12 cellular contexts compared by ENCODE assay signal in genomic region chr9:88998911-88999310, GRCh38. TPM values are rescaled to one million over a fixed set of nuclear protein-coding genes. Genes with fewer than 3 reads are reported as not detected.
DNase-seq lines count a peak whose midpoint lies in the region; ATAC-seq and TF ChIP-seq lines count a peak whose summit lies in the region.
"Had no signal": no experiment of that assay in that cellular context is flagged by ENCODE, and none has a peak within 500 bp of the region (broad histone marks: within the 10 kb centered on the region; RNA-seq: fewer than 3 reads in every experiment).

No MANE protein-coding gene starts in this region.

- peaks cover 0 to 5% (median 0%) of the 10 kb centered on the region in 3 donors for H3K27me3 Mint-ChIP-seq in CD14-positive monocyte (ENCODE audit: low read depth in 3 of 3)

- DNase-seq in BE2C: peak; percentile 62
- peak; percentile 29 to 92 for DNase-seq in ascending aorta (ENCODE audit: low spot score in 2 of 2)
- peak; percentile 85 for DNase-seq in left cardiac atrium
- peak; percentile 84 for DNase-seq in sigmoid colon
- no peak for DNase-seq in T1000 (lab: John Stamatoyannopoulos, UW)
- no peak for DNase-seq in NCI-H510A treated with DMSO at 0.1 percent for 48 hours (lab: John Stamatoyannopoulos, UW)
- DNase-seq in CD14-positive monocyte (ENCODE audit: low spot score): no peak
- DNase-seq: activated CD4-positive, alpha-beta T cell treated with anti-CD3 and anti-CD28 coated beads for 4 hours; activated naive CD4-positive, alpha-beta T cell treated with Interleukin-2 at 50 U/mL for 16 hours; CD4-positive, alpha-beta memory T cell had no signal

- peak overlapping the region; percentile 72 to 75 for H3K27ac ChIP-seq in ascending aorta
- peak overlapping the region; percentile 47 to 98 (median 62) for H3K27ac ChIP-seq in sigmoid colon
- H3K27ac ChIP-seq: skin epidermis had no signal

- H3K27ac Mint-ChIP-seq in CD14-positive monocyte: peak overlapping the region in 2 of 7 donors; percentile 12 to 84
- H3K27ac Mint-ChIP-seq: CD4-positive, alpha-beta memory T cell had no signal

- no peak for TF ChIP-seq EP300 in sigmoid colon (IDR thresholded peaks at IDR 0.05)

- TF ChIP-seq CTCF in BE2C (IDR thresholded peaks at IDR 0.05; ENCODE audit: low read depth, low read length) (no peak), ascending aorta (IDR thresholded peaks at IDR 0.05) (no peak), sigmoid colon (IDR thresholded peaks at IDR 0.05) (no peak), CD14-positive monocyte (IDR thresholded peaks at IDR 0.05) (no peak)

- H3K4me1 ChIP-seq in BE2C: peaks cover 16% of the 10 kb centered on the region
- H3K4me1 ChIP-seq in ascending aorta: peaks cover 20 to 51% of the 10 kb centered on the region in 2 donors
- peaks cover 0 to 73% (median 55%) of the 10 kb centered on the region in 4 donors for H3K4me1 ChIP-seq in sigmoid colon

- H3K4me3 ChIP-seq in BE2C (ENCODE audit: low read depth, low read length): no peak overlapping the region
- peak overlapping the region; percentile 2 to 21 for H3K4me3 ChIP-seq in ascending aorta
- no peak overlapping the region for H3K4me3 ChIP-seq in sigmoid colon
- H3K4me3 ChIP-seq: skin epidermis had no signal

- ATAC-seq in left cardiac atrium (peak; percentile 86 to 90), GM18498 (IDR thresholded peaks at IDR 0.05; ENCODE audit: unreplicated experiment) (no peak)

- intact Hi-C loops in ascending aorta (cut with DNase I): loop anchor here (2.0 to 10.0 kb wide), 5 partner anchors 184 to 612 kb away; partner anchors contain the start of gene SPIN1
- intact Hi-C loops in left cardiac atrium (cut with DNase I): loop anchor here (10.0 kb wide), 2 partner anchors 124 to 214 kb away; no protein-coding TSS in a partner anchor
- intact Hi-C loops in sigmoid colon (cut with DNase I): loop anchor here (5.0 to 10.0 kb wide), 2 partner anchors 347 to 804 kb away; no protein-coding TSS in a partner anchor
- intact Hi-C loops in CD14-positive monocyte (cut with micrococcal nuclease): no loop called here

- H3K27me3 ChIP-seq in BE2C (no peaks in the 10 kb centered on the region), ascending aorta (no peaks in the 10 kb centered on the region), sigmoid colon (no peaks in the 10 kb centered on the region)

- H3K4me3 Mint-ChIP-seq in CD14-positive monocyte: no peak overlapping the region
- H3K4me3 Mint-ChIP-seq: CD4-positive, alpha-beta memory T cell had no signal

- 0 out of 2 replicates have a peak, but pooled peaks cover 2% of the 10 kb centered on the region for H3K36me3 ChIP-seq in BE2C
- H3K36me3 ChIP-seq in ascending aorta: peaks cover 23 to 41% of the 10 kb centered on the region in 2 donors
- no peaks in the 10 kb centered on the region for H3K36me3 ChIP-seq in sigmoid colon

- H3K9me3 ChIP-seq in BE2C: no peaks in the 10 kb centered on the region
- no peaks in the 10 kb centered on the region for H3K9me3 ChIP-seq in ascending aorta
- H3K9me3 ChIP-seq in sigmoid colon: no peaks in the 10 kb centered on the region

- peaks cover 88 to 89% of the 10 kb centered on the region in 2 donors for H3K36me3 Mint-ChIP-seq in CD14-positive monocyte
- H3K36me3 Mint-ChIP-seq: CD4-positive, alpha-beta memory T cell had no signal

- no peaks in the 10 kb centered on the region for H3K9me3 Mint-ChIP-seq in CD14-positive monocyte

- WGBS in sigmoid colon, 2 donors: 76 to 79% methylated on average over 9 of the region's 9 CpGs

- TF ChIP-seq POLR2A in sigmoid colon (IDR thresholded peaks at IDR 0.05): no peak

- H3K4me1 Mint-ChIP-seq in CD14-positive monocyte: peaks cover 56% of the 10 kb centered on the region

RNA-seq across cellular contexts. Expression of gene S1PR3, which starts 7.6 kb away (rescaled TPM):
- 2.5 TPM for polyA plus RNA-seq in BE2C (2012; ENCODE audit: insufficient read depth, insufficient read length, low read depth)
- 59.3 TPM for total RNA-seq in ascending aorta
- 10 to 100 TPM; 24.4 to 25.3 TPM for total RNA-seq in left cardiac atrium
- total RNA-seq in sigmoid colon: 10 to 100 TPM; 10.4 to 33.0 (median 16.8) TPM
- 1 to 10 TPM in 2 of 3 donors, under 1 TPM in 1; 0.23 to 7.8 (median 2.4) TPM for polyA plus RNA-seq in sigmoid colon
- 10 to 100 TPM; 28.2 to 30.6 TPM for polyA plus RNA-seq in CD14-positive monocyte
- total RNA-seq: CD4-positive, alpha-beta memory T cell had no signal
- polyA plus RNA-seq: CD4-positive, alpha-beta memory T cell had no signal

Comparison
In these comparisons a context has a peak if more than half of its experiments do, and no peak if none do; other contexts are left out.
1. DNase-seq: peak in BE2C (single experiment), ascending aorta (2 of 2), left cardiac atrium (single experiment) and sigmoid colon (single experiment); none in T1000 (single experiment), NCI-H510A treated with DMSO at 0.1 percent for 48 hours (single experiment) and CD14-positive monocyte (single experiment).
2. H3K4me3 ChIP-seq: peak in ascending aorta (2 of 2); none in BE2C (single experiment) and sigmoid colon (0 of 4).
3. intact Hi-C loops: an anchor here in ascending aorta (2.0 to 10.0 kb wide), left cardiac atrium (10.0 kb wide) and sigmoid colon (5.0 to 10.0 kb wide); none called in CD14-positive monocyte.